31 cellular contexts compared by ENCODE assay signal in the genomic region with DNA sequence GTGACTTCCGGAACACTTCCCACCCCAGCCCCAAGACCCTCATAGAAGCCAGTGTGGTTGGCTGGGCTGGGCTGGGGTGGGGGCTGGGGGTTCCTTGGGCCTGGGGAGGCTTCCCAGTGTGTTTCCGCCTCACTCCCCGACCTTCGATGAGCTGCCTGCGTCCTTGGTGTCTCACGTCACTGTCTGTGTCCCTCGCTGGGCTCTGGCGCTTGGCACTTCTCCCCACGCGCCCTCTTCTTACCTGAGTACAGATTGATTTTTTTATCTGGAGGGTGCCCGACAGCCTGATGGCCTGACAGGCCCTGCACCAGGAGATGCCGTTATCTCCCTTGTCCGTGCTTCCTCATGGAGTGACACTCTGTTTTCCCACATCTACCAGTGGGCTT. TPM values are rescaled to one million over a fixed set of nuclear protein-coding genes. Genes with fewer than 3 reads are reported as not detected.
"Had no signal": no experiment of that assay in that cellular context is flagged by ENCODE, and none has a peak within 500 bp of the region (broad histone marks: within the 10 kb centered on the region; RNA-seq: fewer than 3 reads in every experiment).

No MANE protein-coding gene starts in this region.

- H3K36me3 ChIP-seq: breast epithelium had no signal

- H3K4me3 Mint-ChIP-seq: activated CD4-positive, alpha-beta memory T cell treated with anti-CD3 and anti-CD28 coated beads, Interleukin-2, amount 10 ng/mL, durations not matched to agents 7 days and 5 days; activated naive CD4-positive, alpha-beta T cell treated with anti-CD3 and anti-CD28 coated beads, Interleukin-2, amount 10 ng/mL, durations not matched to agents 7 days and 5 days; activated naive CD8-positive, alpha-beta T cell treated with anti-CD3 and anti-CD28 coated beads, Interleukin-2, amount 10 ng/mL, durations not matched to agents 7 days and 5 days had no signal

- H3K4me3 ChIP-seq: breast epithelium, Peyer's patch had no signal

- DNase-seq: activated CD4-positive, alpha-beta memory T cell treated with anti-CD3 and anti-CD28 coated beads, Interleukin-2, amount 10 ng/mL, durations not matched to agents 7 days and 5 days; activated CD4-positive, alpha-beta T cell treated with anti-CD3 and anti-CD28 coated beads, Interleukin-2, amount 50 U/mL, for 1 hour; activated CD4-positive, CD25-positive, alpha-beta regulatory T cell; activated gamma-delta T cell treated with Interleukin-2 at 50 U/mL for 16 hours; activated naive CD4-positive, alpha-beta T cell treated with anti-CD3 and anti-CD28 coated beads, Interleukin-2, amount 10 ng/mL, durations not matched to agents 7 days and 5 days; activated naive CD8-positive, alpha-beta T cell treated with anti-CD3 and anti-CD28 coated beads, Interleukin-2, amount 10 ng/mL, durations not matched to agents 7 days and 5 days; activated T-cell treated with anti-CD3 and anti-CD28 coated beads for 4 hours; activated T-cell treated with anti-CD3 and anti-CD28 coated beads, Interleukin-2, amount 50 U/mL, for 48 hours; aorta; caudate nucleus; KBM-7; NCI-H1048; NCI-H146; NCI-H1930; NCI-H2171; NCI-H2227 treated with DMSO at 0.1 percent for 48 hours; NCI-H510A; NCI-H526 treated with DMSO at 0.1 percent for 48 hours; NCI-H82; NK-92 treated with Interleukin-12 subunit alpha and Interleukin-12 subunit beta, amount 100 ng/mL, for 24 hours; Peyer's patch; SHP77; T-helper 2 cell; T1000 had no signal

- H3K9me3 ChIP-seq: breast epithelium, Peyer's patch had no signal

- H3K27ac ChIP-seq: breast epithelium, Peyer's patch had no signal

- H3K9me3 Mint-ChIP-seq: activated CD4-positive, alpha-beta memory T cell treated with anti-CD3 and anti-CD28 coated beads, Interleukin-2, amount 10 ng/mL, durations not matched to agents 7 days and 5 days; activated naive CD4-positive, alpha-beta T cell treated with anti-CD3 and anti-CD28 coated beads, Interleukin-2, amount 10 ng/mL, durations not matched to agents 7 days and 5 days; activated naive CD8-positive, alpha-beta T cell treated with anti-CD3 and anti-CD28 coated beads, Interleukin-2, amount 10 ng/mL, durations not matched to agents 7 days and 5 days; activated T-helper 2 cell treated with anti-CD3 and anti-CD28 coated beads, Interferon-gamma antibody, Interleukin-2, Interleukin-4, amounts not matched to agents 10 μg/mL and 5 μg/mL and 100 μg/mL, durations not matched to agents 14 hours and 24 hours and 36 hours had no signal

- H3K4me1 ChIP-seq: breast epithelium had no signal

- H3K27ac Mint-ChIP-seq: activated CD4-positive, alpha-beta memory T cell treated with anti-CD3 and anti-CD28 coated beads, Interleukin-2, amount 10 ng/mL, durations not matched to agents 7 days and 5 days; activated naive CD4-positive, alpha-beta T cell treated with anti-CD3 and anti-CD28 coated beads, Interleukin-2, amount 10 ng/mL, durations not matched to agents 7 days and 5 days; activated naive CD8-positive, alpha-beta T cell treated with anti-CD3 and anti-CD28 coated beads, Interleukin-2, amount 10 ng/mL, durations not matched to agents 7 days and 5 days; activated T-helper 2 cell treated with anti-CD3 and anti-CD28 coated beads, Interferon-gamma antibody, Interleukin-2, Interleukin-4, amounts not matched to agents 10 μg/mL and 5 μg/mL and 100 μg/mL, durations not matched to agents 14 hours and 24 hours and 36 hours had no signal

RNA-seq across cellular contexts. Expression of a gene that starts 7.6 kb away (rescaled TPM):
- total RNA-seq: activated CD8-positive, alpha-beta memory T cell treated with anti-CD3 and anti-CD28 coated beads for 36 hours; activated naive CD8-positive, alpha-beta T cell treated with anti-CD3 and anti-CD28 coated beads, Interleukin-2, amount 10 ng/mL, durations not matched to agents 7 days and 5 days; activated T-helper 2 cell treated with anti-CD3 and anti-CD28 coated beads, Interferon-gamma antibody, Interleukin-2, Interleukin-4, amounts not matched to agents 10 μg/mL and 5 μg/mL and 100 μg/mL, durations not matched to agents 14 hours and 24 hours and 36 hours; cerebellum; M059J; Peyer's patch had no signal
- polyA plus RNA-seq: aorta had no signal

RNA-seq across cellular contexts. Expression of a gene that starts 28.7 kb away (rescaled TPM):
- total RNA-seq: activated CD4-positive, alpha-beta memory T cell treated with anti-CD3 and anti-CD28 coated beads, Interleukin-2, amount 10 ng/mL, durations not matched to agents 7 days and 5 days; activated CD8-positive, alpha-beta memory T cell treated with anti-CD3 and anti-CD28 coated beads for 36 hours; activated naive CD8-positive, alpha-beta T cell treated with anti-CD3 and anti-CD28 coated beads, Interleukin-2, amount 10 ng/mL, durations not matched to agents 7 days and 5 days; activated T-helper 2 cell treated with anti-CD3 and anti-CD28 coated beads, Interferon-gamma antibody, Interleukin-2, Interleukin-4, amounts not matched to agents 10 μg/mL and 5 μg/mL and 100 μg/mL, durations not matched to agents 14 hours and 24 hours and 36 hours; aorta; breast epithelium; cerebellum; LHCN-M2; M059J; Peyer's patch; SK-MEL-5 had no signal
- polyA plus RNA-seq: aorta had no signal
